Comparison of ENCODE assay signal across 1 cellular context in the genomic region with DNA sequence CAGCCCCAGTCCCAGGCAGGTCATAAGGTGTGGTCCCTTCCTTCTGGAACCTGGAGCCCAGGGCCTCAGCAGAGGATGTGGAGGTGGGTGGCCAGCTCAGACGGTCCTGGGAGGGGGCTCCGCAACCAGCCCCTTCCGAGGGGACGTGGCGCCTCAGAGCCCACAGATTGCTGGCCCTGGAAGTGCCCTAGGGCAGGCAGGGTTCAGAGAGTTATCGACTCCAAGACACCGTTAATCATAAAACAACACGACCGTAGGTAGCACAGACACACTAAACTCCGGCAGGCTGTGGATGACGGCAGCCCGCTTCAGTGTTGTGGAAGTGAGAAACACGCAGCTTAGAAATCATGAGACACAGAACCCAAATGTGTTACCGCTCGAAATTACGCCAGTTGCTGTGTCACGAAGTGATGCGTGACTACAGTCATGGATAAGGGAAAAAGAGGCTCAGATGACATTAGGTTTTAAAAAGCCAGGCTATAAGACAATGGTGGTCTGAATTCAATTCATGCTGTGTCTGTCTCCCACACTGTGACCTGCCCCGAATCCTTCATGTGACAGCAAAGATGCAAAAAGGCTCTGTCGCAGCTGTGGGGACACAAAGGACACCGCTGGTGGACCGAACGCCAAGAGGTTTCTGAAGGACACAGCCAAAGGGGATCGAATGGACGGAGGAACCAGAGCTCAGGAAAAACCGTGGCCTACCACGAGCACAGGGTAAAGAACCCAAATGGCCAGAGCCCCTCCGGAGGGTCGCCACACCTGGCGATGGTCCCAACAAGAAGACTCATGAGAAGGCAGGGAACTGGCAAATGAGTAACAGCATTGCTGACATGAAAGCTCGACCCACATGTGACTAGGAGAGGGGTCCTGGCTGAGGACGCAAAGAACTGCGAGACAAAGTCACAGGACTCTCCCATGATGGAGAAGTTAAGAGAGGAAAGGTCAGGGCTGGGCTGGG.
TF ChIP-seq lines count a peak whose summit lies in the region.

No MANE protein-coding gene starts in this region.

TF ChIP-seq in H1, 55 proteins besides CTCF, POLR2A, EP300 and RAD21:
- TF ChIP-seq TCF12 (IDR thresholded peaks at IDR 0.05; ENCODE audit: low read depth, low read length) (no peak), BRCA1 (IDR thresholded peaks at IDR 0.05; ENCODE audit: low read depth, low read length) (no peak), SP2 (IDR thresholded peaks at IDR 0.05; ENCODE audit: low read length) (no peak), SUZ12 (IDR thresholded peaks at IDR 0.05; ENCODE audit: low read length) (no peak), ZNF274 (IDR thresholded peaks at IDR 0.05; ENCODE audit: borderline replicate concordance, extremely low read depth, low read length) (no peak), RFX5 (IDR thresholded peaks at IDR 0.05; ENCODE audit: borderline replicate concordance, low read depth, low read length) (no peak), SIRT6 (IDR thresholded peaks at IDR 0.05; ENCODE audit: low read length) (no peak), EGR1 (IDR thresholded peaks at IDR 0.05; ENCODE audit: borderline replicate concordance, low read depth, low read length) (no peak), E2F6 (IDR thresholded peaks at IDR 0.05) (no peak), ATF3 (IDR thresholded peaks at IDR 0.05; ENCODE audit: insufficient read depth, low read depth, low read length) (no peak), YY1 (IDR thresholded peaks at IDR 0.05; ENCODE audit: low read depth, low read length) (no peak), POU5F1 (IDR thresholded peaks at IDR 0.05; ENCODE audit: low read depth, low read length) (no peak), RNF2 (IDR thresholded peaks at IDR 0.05; ENCODE audit: borderline replicate concordance, low read depth, low read length, missing control alignments, poor library complexity, severe bottlenecking) (no peak)
